In the genomic region with DNA sequence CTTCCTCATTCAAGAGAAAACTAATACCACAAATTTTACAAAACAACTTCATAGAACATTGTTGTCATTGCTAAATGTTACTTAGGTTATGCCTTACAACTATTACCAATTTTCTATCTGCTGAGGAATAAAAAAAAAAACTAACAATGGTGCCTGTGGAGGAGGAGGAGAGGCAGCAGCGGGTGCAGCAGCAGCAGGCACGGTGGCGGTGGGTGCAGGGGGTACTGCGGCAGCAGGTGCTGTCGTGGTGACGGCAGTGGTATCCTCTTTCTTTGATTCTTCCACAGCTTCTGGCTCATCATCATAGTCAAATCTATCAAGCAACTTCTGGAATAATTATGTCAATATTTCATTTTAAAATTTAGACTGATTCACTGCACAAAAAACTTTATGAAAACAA, we compare ENCODE assay signal across 1 cellular context.
TF ChIP-seq lines count a peak whose summit lies in the region.

No MANE protein-coding gene starts in this region.

TF ChIP-seq in WTC11, 78 proteins besides CTCF, POLR2A, EP300 and RAD21 (continued from another document):
- TF ChIP-seq, protein P1, sequence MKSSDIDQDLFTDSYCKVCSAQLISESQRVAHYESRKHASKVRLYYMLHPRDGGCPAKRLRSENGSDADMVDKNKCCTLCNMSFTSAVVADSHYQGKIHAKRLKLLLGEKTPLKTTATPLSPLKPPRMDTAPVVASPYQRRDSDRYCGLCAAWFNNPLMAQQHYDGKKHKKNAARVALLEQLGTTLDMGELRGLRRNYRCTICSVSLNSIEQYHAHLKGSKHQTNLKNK (CRISPR knock-in tag; IDR thresholded peaks at IDR 0.05), result no peak
- TF ChIP-seq TEAD1 (CRISPR knock-in tag; IDR thresholded peaks at IDR 0.05) (no peak), TP53 (CRISPR knock-in tag; IDR thresholded peaks at IDR 0.05) (no peak), NR1H2 (CRISPR knock-in tag; IDR thresholded peaks at IDR 0.05) (no peak), ZNF219 (CRISPR knock-in tag; IDR thresholded peaks at IDR 0.05; ENCODE audit: borderline replicate concordance) (no peak), NFATC4 (CRISPR knock-in tag; IDR thresholded peaks at IDR 0.05) (no peak), TEAD4 (CRISPR knock-in tag; IDR thresholded peaks at IDR 0.05) (no peak), FOXK1 (CRISPR knock-in tag; IDR thresholded peaks at IDR 0.05) (no peak), ZNF671 (CRISPR knock-in tag; IDR thresholded peaks at IDR 0.05) (no peak)
- TF ChIP-seq, protein P2, sequence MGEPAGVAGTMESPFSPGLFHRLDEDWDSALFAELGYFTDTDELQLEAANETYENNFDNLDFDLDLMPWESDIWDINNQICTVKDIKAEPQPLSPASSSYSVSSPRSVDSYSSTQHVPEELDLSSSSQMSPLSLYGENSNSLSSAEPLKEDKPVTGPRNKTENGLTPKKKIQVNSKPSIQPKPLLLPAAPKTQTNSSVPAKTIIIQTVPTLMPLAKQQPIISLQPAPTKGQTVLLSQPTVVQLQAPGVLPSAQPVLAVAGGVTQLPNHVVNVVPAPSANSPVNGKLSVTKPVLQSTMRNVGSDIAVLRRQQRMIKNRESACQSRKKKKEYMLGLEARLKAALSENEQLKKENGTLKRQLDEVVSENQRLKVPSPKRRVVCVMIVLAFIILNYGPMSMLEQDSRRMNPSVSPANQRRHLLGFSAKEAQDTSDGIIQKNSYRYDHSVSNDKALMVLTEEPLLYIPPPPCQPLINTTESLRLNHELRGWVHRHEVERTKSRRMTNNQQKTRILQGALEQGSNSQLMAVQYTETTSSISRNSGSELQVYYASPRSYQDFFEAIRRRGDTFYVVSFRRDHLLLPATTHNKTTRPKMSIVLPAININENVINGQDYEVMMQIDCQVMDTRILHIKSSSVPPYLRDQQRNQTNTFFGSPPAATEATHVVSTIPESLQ (CRISPR knock-in tag; IDR thresholded peaks at IDR 0.05), result no peak
- TF ChIP-seq, protein P3, sequence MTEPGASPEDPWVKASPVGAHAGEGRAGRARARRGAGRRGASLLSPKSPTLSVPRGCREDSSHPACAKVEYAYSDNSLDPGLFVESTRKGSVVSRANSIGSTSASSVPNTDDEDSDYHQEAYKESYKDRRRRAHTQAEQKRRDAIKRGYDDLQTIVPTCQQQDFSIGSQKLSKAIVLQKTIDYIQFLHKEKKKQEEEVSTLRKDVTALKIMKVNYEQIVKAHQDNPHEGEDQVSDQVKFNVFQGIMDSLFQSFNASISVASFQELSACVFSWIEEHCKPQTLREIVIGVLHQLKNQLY (CRISPR knock-in tag; IDR thresholded peaks at IDR 0.05), result no peak
- TF ChIP-seq, protein P4, sequence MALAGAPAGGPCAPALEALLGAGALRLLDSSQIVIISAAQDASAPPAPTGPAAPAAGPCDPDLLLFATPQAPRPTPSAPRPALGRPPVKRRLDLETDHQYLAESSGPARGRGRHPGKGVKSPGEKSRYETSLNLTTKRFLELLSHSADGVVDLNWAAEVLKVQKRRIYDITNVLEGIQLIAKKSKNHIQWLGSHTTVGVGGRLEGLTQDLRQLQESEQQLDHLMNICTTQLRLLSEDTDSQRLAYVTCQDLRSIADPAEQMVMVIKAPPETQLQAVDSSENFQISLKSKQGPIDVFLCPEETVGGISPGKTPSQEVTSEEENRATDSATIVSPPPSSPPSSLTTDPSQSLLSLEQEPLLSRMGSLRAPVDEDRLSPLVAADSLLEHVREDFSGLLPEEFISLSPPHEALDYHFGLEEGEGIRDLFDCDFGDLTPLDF (CRISPR knock-in tag; IDR thresholded peaks at IDR 0.05), result no peak
- TF ChIP-seq, protein P5, sequence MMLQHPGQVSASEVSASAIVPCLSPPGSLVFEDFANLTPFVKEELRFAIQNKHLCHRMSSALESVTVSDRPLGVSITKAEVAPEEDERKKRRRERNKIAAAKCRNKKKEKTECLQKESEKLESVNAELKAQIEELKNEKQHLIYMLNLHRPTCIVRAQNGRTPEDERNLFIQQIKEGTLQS (CRISPR knock-in tag; conservative IDR thresholded peaks at IDR 0.05), result no peak
